In the genomic region with DNA sequence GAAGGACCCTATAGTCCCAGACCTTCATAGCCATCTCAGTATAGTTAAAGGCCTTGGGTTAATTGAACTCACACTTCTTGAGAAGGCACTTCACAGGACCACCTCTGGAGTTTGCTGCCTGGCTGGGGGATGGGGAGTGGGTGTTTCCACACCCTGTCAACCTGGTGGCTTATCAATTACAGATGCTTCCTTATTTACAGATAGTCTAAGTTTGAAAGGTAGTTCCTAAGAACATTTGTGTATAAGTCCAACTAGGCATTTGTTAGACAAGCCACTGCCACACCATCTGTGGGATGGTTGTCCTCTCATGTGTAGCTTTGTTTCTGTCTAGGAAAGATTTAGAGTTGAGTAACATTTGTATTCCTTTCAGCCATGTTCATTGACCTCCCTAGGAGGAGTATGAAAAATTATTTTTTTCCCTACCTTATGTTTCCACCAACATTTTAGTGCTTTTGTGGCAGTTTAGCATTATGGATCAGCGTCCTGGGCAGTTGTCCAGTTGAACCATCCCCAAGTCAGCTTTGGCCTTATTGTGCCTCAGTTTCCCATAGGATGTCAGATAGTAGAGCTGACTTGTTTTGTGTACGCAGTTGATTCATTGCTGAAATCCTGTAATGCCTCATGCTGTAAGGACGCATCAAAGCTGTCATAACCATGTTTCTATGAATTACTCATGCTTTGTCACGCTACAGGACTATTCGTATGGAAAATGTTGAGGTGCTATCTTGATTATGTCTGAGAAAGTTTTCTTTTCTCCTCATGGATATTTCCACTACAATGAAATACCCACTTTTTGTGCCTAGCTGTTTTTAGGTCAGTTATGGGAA, we compare ENCODE assay signal across 13 cellular contexts. TPM values are rescaled to one million over a fixed set of nuclear protein-coding genes. Genes with fewer than 3 reads are reported as not detected.
DNase-seq lines count a peak whose midpoint lies in the region; ATAC-seq and TF ChIP-seq lines count a peak whose summit lies in the region.
"Had no signal": no experiment of that assay in that cellular context is flagged by ENCODE, and none has a peak within 500 bp of the region (broad histone marks: within the 10 kb centered on the region; RNA-seq: fewer than 3 reads in every experiment).

No MANE protein-coding gene starts in this region.

- no peak for DNase-seq in activated CD8-positive, alpha-beta T cell treated with anti-CD3 and anti-CD28 coated beads for 36 hours
- DNase-seq in activated CD8-positive, alpha-beta T cell treated with anti-CD3 and anti-CD28 coated beads, Interleukin-2, amount 10 ng/mL, durations not matched to agents 7 days and 5 days: no peak
- DNase-seq in foreskin keratinocyte (peak; percentile 63 to 83), Ammon's horn (ENCODE audit: low spot score) (no peak), posterior cingulate gyrus (no peak)
- DNase-seq: lower lobe of right lung, NCI-H2081 treated with DMSO at 0.1 percent for 48 hours, SJCRH30 had no signal

- peak overlapping the region; percentile 85 for H3K27ac ChIP-seq in foreskin keratinocyte
- H3K27ac ChIP-seq: lower lobe of right lung, prostate gland, SJCRH30 had no signal

- no peak for TF ChIP-seq CTCF in activated CD8-positive, alpha-beta T cell treated with anti-CD3 and anti-CD28 coated beads for 36 hours (IDR thresholded peaks at IDR 0.05)
- no peak for TF ChIP-seq CTCF in foreskin keratinocyte (conservative IDR thresholded peaks at IDR 0.05)

- no peaks in the 10 kb centered on the region for H3K9me3 Mint-ChIP-seq in activated CD8-positive, alpha-beta T cell treated with anti-CD3 and anti-CD28 coated beads for 36 hours
- no peaks in the 10 kb centered on the region for H3K9me3 Mint-ChIP-seq in activated CD8-positive, alpha-beta T cell treated with anti-CD3 and anti-CD28 coated beads, Interleukin-2, amount 10 ng/mL, durations not matched to agents 7 days and 5 days (ENCODE audit: insufficient read depth)
- H3K9me3 Mint-ChIP-seq: central memory CD8-positive, alpha-beta T cell had no signal

- intact Hi-C loops in activated CD8-positive, alpha-beta T cell treated with anti-CD3 and anti-CD28 coated beads for 36 hours (cut with micrococcal nuclease): loop anchor here (1.0 kb wide), 1 partner anchor 24 kb away; no protein-coding TSS in a partner anchor
- intact Hi-C loops in posterior cingulate gyrus (cut with DNase I): loop anchor here (10.0 kb wide), 1 partner anchor 301 kb away; the partner anchor contains the start of gene MED12L

- no peak overlapping the region for H3K4me3 Mint-ChIP-seq in activated CD8-positive, alpha-beta T cell treated with anti-CD3 and anti-CD28 coated beads for 36 hours
- H3K4me3 Mint-ChIP-seq in activated CD8-positive, alpha-beta T cell treated with anti-CD3 and anti-CD28 coated beads, Interleukin-2, amount 10 ng/mL, durations not matched to agents 7 days and 5 days: no peak overlapping the region
- H3K4me3 Mint-ChIP-seq: central memory CD8-positive, alpha-beta T cell had no signal

- no peaks in the 10 kb centered on the region for H3K36me3 Mint-ChIP-seq in activated CD8-positive, alpha-beta T cell treated with anti-CD3 and anti-CD28 coated beads for 36 hours (ENCODE audit: low read depth)
- no peaks in the 10 kb centered on the region for H3K36me3 Mint-ChIP-seq in activated CD8-positive, alpha-beta T cell treated with anti-CD3 and anti-CD28 coated beads, Interleukin-2, amount 10 ng/mL, durations not matched to agents 7 days and 5 days (ENCODE audit: low read depth)

- POLR2A ChIA-PET in activated CD8-positive, alpha-beta T cell treated with anti-CD3 and anti-CD28 coated beads for 36 hours (lab: Charles Lee): interaction anchor here (0.7 to 6.3 kb wide), 6 partner anchors 19 to 375 kb away, joined by 3 to 76 read pairs (median 4); partner anchors contain the start of gene SIAH2
- POLR2A ChIA-PET in activated CD8-positive, alpha-beta T cell treated with anti-CD3 and anti-CD28 coated beads, Interleukin-2, amount 10 ng/mL, durations not matched to agents 7 days and 5 days (lab: Charles Lee): interaction anchor here (0.6 to 2.5 kb wide), 2 partner anchors 21 to 142 kb away, joined by 3 to 18 read pairs; partner anchors contain the start of gene SIAH2

- peaks cover 4% of the 10 kb centered on the region for H3K27me3 Mint-ChIP-seq in activated CD8-positive, alpha-beta T cell treated with anti-CD3 and anti-CD28 coated beads for 36 hours
- peaks cover 8% of the 10 kb centered on the region for H3K27me3 Mint-ChIP-seq in activated CD8-positive, alpha-beta T cell treated with anti-CD3 and anti-CD28 coated beads, Interleukin-2, amount 10 ng/mL, durations not matched to agents 7 days and 5 days (ENCODE audit: low read depth)

- ATAC-seq in activated CD8-positive, alpha-beta T cell treated with anti-CD3 and anti-CD28 coated beads for 36 hours: peak; percentile 72
- no peak for ATAC-seq in activated CD8-positive, alpha-beta T cell treated with anti-CD3 and anti-CD28 coated beads, Interleukin-2, amount 10 ng/mL, durations not matched to agents 7 days and 5 days
- ATAC-seq in GM21717 (IDR thresholded peaks at IDR 0.05; ENCODE audit: unreplicated experiment) (peak; percentile 58), HG03469 (IDR thresholded peaks at IDR 0.05; ENCODE audit: unreplicated experiment) (peak; percentile 44), foreskin keratinocyte (peak; percentile 90), GM21381 (IDR thresholded peaks at IDR 0.05; ENCODE audit: unreplicated experiment) (no peak)
- ATAC-seq: lower lobe of right lung had no signal

- H3K27ac Mint-ChIP-seq in activated CD8-positive, alpha-beta T cell treated with anti-CD3 and anti-CD28 coated beads for 36 hours: peak overlapping the region; percentile 91
- no peak overlapping the region for H3K27ac Mint-ChIP-seq in activated CD8-positive, alpha-beta T cell treated with anti-CD3 and anti-CD28 coated beads, Interleukin-2, amount 10 ng/mL, durations not matched to agents 7 days and 5 days

- peaks cover 42% of the 10 kb centered on the region for H3K4me1 Mint-ChIP-seq in activated CD8-positive, alpha-beta T cell treated with anti-CD3 and anti-CD28 coated beads for 36 hours (ENCODE audit: low read depth)
- peaks cover 9% of the 10 kb centered on the region for H3K4me1 Mint-ChIP-seq in activated CD8-positive, alpha-beta T cell treated with anti-CD3 and anti-CD28 coated beads, Interleukin-2, amount 10 ng/mL, durations not matched to agents 7 days and 5 days (ENCODE audit: low read depth)

- H3K27me3 ChIP-seq in foreskin keratinocyte: no peaks in the 10 kb centered on the region
- H3K27me3 ChIP-seq: SJCRH30 had no signal

- peaks cover 12% of the 10 kb centered on the region for H3K4me1 ChIP-seq in foreskin keratinocyte
- H3K4me1 ChIP-seq: prostate gland, SJCRH30 had no signal

- CTCF ChIA-PET in activated CD8-positive, alpha-beta T cell treated with anti-CD3 and anti-CD28 coated beads for 36 hours (lab: Charles Lee): interaction anchor here (0.8 to 1.6 kb wide), 5 partner anchors 17 to 62 kb away, joined by 3 to 8 read pairs (median 6); no protein-coding TSS in a partner anchor
- CTCF ChIA-PET in activated CD8-positive, alpha-beta T cell treated with anti-CD3 and anti-CD28 coated beads, Interleukin-2, amount 10 ng/mL, durations not matched to agents 7 days and 5 days (lab: Charles Lee): interaction anchor here (0.6 to 2.9 kb wide), 7 partner anchors 9 to 256 kb away, joined by 3 to 10 read pairs (median 3); partner anchors contain the start of gene SIAH2

RNA-seq across cellular contexts. Expression of gene SIAH2, which starts 21.2 kb away (rescaled TPM):
- total RNA-seq in activated CD8-positive, alpha-beta T cell treated with anti-CD3 and anti-CD28 coated beads for 36 hours: 10 to 100 TPM; 90.3 to 91.1 TPM
- total RNA-seq in activated CD8-positive, alpha-beta T cell treated with anti-CD3 and anti-CD28 coated beads, Interleukin-2, amount 10 ng/mL, durations not matched to agents 7 days and 5 days: 10 to 100 TPM; 31.5 to 32.3 TPM
- 33.3 and 37.7 TPM in 2 replicates for total RNA-seq in foreskin keratinocyte
- polyA plus RNA-seq in foreskin keratinocyte: 26.5 and 30.2 TPM in 2 replicates

Comparison
In these comparisons a context has a peak if more than half of its experiments do, and no peak if none do; other contexts are left out.
1. ATAC-seq: peak in activated CD8-positive, alpha-beta T cell treated with anti-CD3 and anti-CD28 coated beads for 36 hours (single experiment), GM21717 (single experiment), HG03469 (single experiment) and foreskin keratinocyte (single experiment); none in activated CD8-positive, alpha-beta T cell treated with anti-CD3 and anti-CD28 coated beads, Interleukin-2, amount 10 ng/mL, durations not matched to agents 7 days and 5 days (single experiment) and GM21381 (single experiment).
2. DNase-seq: peak in foreskin keratinocyte (2 of 2); none in activated CD8-positive, alpha-beta T cell treated with anti-CD3 and anti-CD28 coated beads for 36 hours (single experiment), activated CD8-positive, alpha-beta T cell treated with anti-CD3 and anti-CD28 coated beads, Interleukin-2, amount 10 ng/mL, durations not matched to agents 7 days and 5 days (single experiment), Ammon's horn (single experiment) and posterior cingulate gyrus (0 of 10).